In genomic region chr6:150241751-150242150, GRCh38 we compare ENCODE assay signal across 20 cellular contexts.
A peak's percentile ranks its signal among the peaks of the same experiment; 100 is the strongest.
DNase-seq lines count a peak whose midpoint lies in the region; ATAC-seq and TF ChIP-seq lines count a peak whose summit lies in the region.
"Had no signal": no experiment of that assay in that cellular context is flagged by ENCODE, and none has a peak within 500 bp of the region (broad histone marks: within the 10 kb centered on the region; RNA-seq: fewer than 3 reads in every experiment).

No MANE protein-coding gene starts in this region.

- no peaks in the 10 kb centered on the region for H4K20me1 ChIP-seq in mammary epithelial cell (ENCODE audit: insufficient read depth, low read length)

- no peak overlapping the region for H2AFZ ChIP-seq in mammary epithelial cell (ENCODE audit: low read depth, low read length)

- H3K27me3 Mint-ChIP-seq in MCF 10A (ENCODE audit: insufficient read depth, unreplicated experiment): no peaks in the 10 kb centered on the region
- H3K27me3 Mint-ChIP-seq: brain had no signal

- peaks cover 24% of the 10 kb centered on the region for H3K79me2 ChIP-seq in mammary epithelial cell (ENCODE audit: insufficient read depth, low read length)

- peak overlapping the region; percentile 21 for H3K27ac Mint-ChIP-seq in MCF 10A (ENCODE audit: low read depth, unreplicated experiment)
- H3K27ac Mint-ChIP-seq: brain; dendritic cell treated with granulocyte-macrophage colony-stimulating factor and Interleukin-4, amounts not matched to agents 40 ng/mL and 50 ng/mL, for 4 days had no signal

- no peak overlapping the region for H3K9ac ChIP-seq in mammary epithelial cell (ENCODE audit: insufficient read depth, low read length)
- H3K9ac ChIP-seq: SK-N-SH had no signal

- H3K27ac ChIP-seq in mammary epithelial cell (ENCODE audit: insufficient read depth, low read depth, low read length): no peak overlapping the region
- H3K27ac ChIP-seq: epithelial cell of prostate, vagina had no signal

- BruUV-seq in MCF 10A (replicated peaks; lab: Mats Ljungman, UMichigan): no TSS peak
- no TSS peak for BruUV-seq in mammary epithelial cell (replicated peaks; lab: Mats Ljungman, UMichigan)

- TF ChIP-seq CTCF in MCF 10A (IDR thresholded peaks at IDR 0.05; ENCODE audit: unreplicated experiment) (no peak), mammary epithelial cell (conservative IDR thresholded peaks at IDR 0.05 in 1 of 2, IDR thresholded peaks at IDR 0.05 in 1 of 2; ENCODE audit: extremely low read depth in 1 of 2, insufficient read depth in 1 of 2, low read depth in 1 of 2, low read length in 2 of 2) (no peak)

- no peaks in the 10 kb centered on the region for H3K9me3 ChIP-seq in mammary epithelial cell (replicated peaks; ENCODE audit: insufficient read depth, low read length)
- H3K9me3 ChIP-seq: SK-N-SH, vagina had no signal

- ATAC-seq in HG02588 (IDR thresholded peaks at IDR 0.05; ENCODE audit: unreplicated experiment) (no peak), HG03520 (IDR thresholded peaks at IDR 0.05; ENCODE audit: unreplicated experiment) (no peak), Right ventricle myocardium inferior (no peak)
- ATAC-seq: HepG2 had no signal

- CTCF ChIA-PET in MCF 10A (lab: Yijun Ruan, JAX) (no interaction called here), mammary epithelial cell (lab: Charles Lee; ENCODE audit: low non-redundant PET) (no interaction called here)

- H3K4me3 ChIP-seq in mammary epithelial cell (replicated peaks in 1 of 3; ENCODE audit: insufficient read depth in 1 of 3, low read depth in 2 of 3, low read length in 3 of 3): no peak overlapping the region
- H3K4me3 ChIP-seq: vagina had no signal

- dilution Hi-C loops in mammary epithelial cell (cut with HindIII; ENCODE audit: low sequenced_read_pairs): no loop called here

- POLR2A ChIA-PET in MCF 10A (lab: Yijun Ruan, JAX): interaction anchor here (1.3 to 2.5 kb wide), 3 partner anchors 9 to 15 kb away, joined by 3 to 11 read pairs (median 4); no protein-coding TSS in a partner anchor

- WGBS in mammary epithelial cell (ENCODE audit: low coverage, missing lambda C conversion rate): 67% methylated on average over 3 of the region's 5 CpGs

- H3K36me3 ChIP-seq in mammary epithelial cell (ENCODE audit: insufficient read depth, low read length): no peaks in the 10 kb centered on the region
- H3K36me3 ChIP-seq: vagina had no signal

- H3K27me3 ChIP-seq in mammary epithelial cell (ENCODE audit: insufficient read depth, low read length): no peaks in the 10 kb centered on the region
- H3K27me3 ChIP-seq: vagina had no signal

- intact Hi-C loops in MCF 10A (cut with micrococcal nuclease) (no loop called here), mammary epithelial cell (cut with micrococcal nuclease) (no loop called here), Right ventricle myocardium inferior (cut with DNase I) (no loop called here)

- peaks cover 29% of the 10 kb centered on the region for H3K4me1 Mint-ChIP-seq in MCF 10A (ENCODE audit: insufficient read depth, unreplicated experiment)
- H3K4me1 Mint-ChIP-seq: brain had no signal

- no peak for DNase-seq in MCF 10A (ENCODE audit: unreplicated experiment)
- no peak for DNase-seq in mammary epithelial cell
- DNase-seq in activated naive CD4-positive, alpha-beta T cell treated with anti-CD3 and anti-CD28 coated beads, Interleukin-2, amount 50 U/mL, for 16 hours: peak; percentile 56
- DNase-seq in stimulated activated CD4-positive, alpha-beta T cell treated with anti-CD3 and anti-CD28 coated beads, Interleukin-4, amount 100 ng/mL, for 1 hour: peak; percentile 33
- DNase-seq in SHP77 (lab: John Stamatoyannopoulos, UW): no peak
- no peak for DNase-seq in Right ventricle myocardium inferior (ENCODE audit: missing footprints)
- DNase-seq: GF-D8, HCEC 1CT, MM.1S, NCI-H2081, NCI-H526 treated with DMSO at 0.1 percent for 48 hours, SK-N-SH, small intestine had no signal

- H3K36me3 Mint-ChIP-seq in MCF 10A (ENCODE audit: insufficient read depth, unreplicated experiment): peaks cover 8% of the 10 kb centered on the region

- H3K9me3 Mint-ChIP-seq in MCF 10A (ENCODE audit: unreplicated experiment): peaks cover 8% of the 10 kb centered on the region

- no peak overlapping the region for H3K4me2 ChIP-seq in mammary epithelial cell (ENCODE audit: insufficient read depth, low read depth, low read length)
- H3K4me2 ChIP-seq: SK-N-SH had no signal

- peaks cover 18% of the 10 kb centered on the region for H3K4me1 ChIP-seq in mammary epithelial cell (ENCODE audit: insufficient read depth, low read length)
- H3K4me1 ChIP-seq: vagina had no signal

- in situ Hi-C loops in mammary epithelial cell (cut with MboI; ENCODE audit: low sequenced_read_pairs in 2 of 2): no loop called here

- no peak overlapping the region for H3K4me3 Mint-ChIP-seq in MCF 10A (ENCODE audit: unreplicated experiment)
- H3K4me3 Mint-ChIP-seq: brain; dendritic cell treated with granulocyte-macrophage colony-stimulating factor and Interleukin-4, amounts not matched to agents 40 ng/mL and 50 ng/mL, for 4 days had no signal

Comparison
In these comparisons a context has a peak if more than half of its experiments do, and no peak if none do; other contexts are left out.
1. DNase-seq: peak in activated naive CD4-positive, alpha-beta T cell treated with anti-CD3 and anti-CD28 coated beads, Interleukin-2, amount 50 U/mL, for 16 hours (single experiment) and stimulated activated CD4-positive, alpha-beta T cell treated with anti-CD3 and anti-CD28 coated beads, Interleukin-4, amount 100 ng/mL, for 1 hour (single experiment); none in MCF 10A (single experiment), mammary epithelial cell (single experiment), SHP77 (0 of 2) and Right ventricle myocardium inferior (single experiment).